ENCODE assay signal across 10 cellular contexts in the genomic region with DNA sequence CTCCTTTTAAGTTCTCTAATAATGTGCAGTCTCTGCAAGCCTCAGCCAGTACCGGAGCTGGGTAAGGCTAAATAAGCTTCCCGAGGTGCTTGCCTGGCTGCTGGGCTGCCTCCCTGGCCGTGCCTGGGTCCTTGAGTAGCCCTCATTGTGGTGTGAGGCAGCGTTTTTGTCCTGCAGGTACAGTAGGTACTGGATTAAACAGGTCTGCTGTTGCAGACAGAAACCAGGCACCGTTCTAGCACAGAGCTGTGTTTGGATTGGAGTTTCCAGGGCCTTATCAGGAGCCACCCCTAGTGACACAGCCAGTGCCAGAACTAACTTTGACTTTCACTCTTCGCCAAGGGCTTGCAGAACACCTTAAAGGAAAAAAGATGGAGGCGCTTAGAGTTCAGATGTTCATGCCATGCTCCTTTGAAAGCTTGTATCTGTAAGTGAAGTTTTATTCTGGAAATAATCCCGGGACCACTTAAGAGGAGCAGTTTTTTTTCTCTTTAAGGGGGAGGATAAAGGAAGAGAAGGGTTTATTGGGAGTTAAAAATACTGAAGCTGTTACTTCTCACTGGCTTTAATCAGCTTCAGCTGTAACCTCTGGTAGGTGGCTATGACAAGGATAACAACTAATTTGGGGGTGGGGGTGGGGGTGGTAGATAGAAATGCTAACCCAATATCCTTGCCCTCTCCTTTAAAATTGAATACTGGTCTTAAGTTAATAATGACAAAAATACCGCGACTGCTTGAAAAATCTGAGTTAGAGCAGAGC.
DNase-seq lines count a peak whose midpoint lies in the region; ATAC-seq, FAIRE-seq and TF ChIP-seq lines count a peak whose summit lies in the region.
"Had no signal": no experiment of that assay in that cellular context is flagged by ENCODE, and none has a peak within 500 bp of the region (broad histone marks: within the 10 kb centered on the region; RNA-seq: fewer than 3 reads in every experiment).

No MANE protein-coding gene starts in this region.

- H3K9ac ChIP-seq in IMR-90 (ENCODE audit: low read depth, low read length): peak overlapping the region; percentile 84

- H3K4ac ChIP-seq in IMR-90 (ENCODE audit: low read depth, low read length): peak overlapping the region; percentile 100

- TF ChIP-seq POLR2A in IMR-90 (IDR thresholded peaks at IDR 0.05; ENCODE audit: low read depth, low read length) (no peak), suprapubic skin (IDR thresholded peaks at IDR 0.05) (no peak)

- H3K79me1 ChIP-seq in IMR-90 (ENCODE audit: low read depth in 1 of 2, low read length in 2 of 2): peaks cover 32 to 57% of the 10 kb centered on the region in 2 experiments

- H3K56ac ChIP-seq in IMR-90 (ENCODE audit: extremely low read depth, insufficient read depth, low read length): peak overlapping the region; percentile 99

- H3K9me1 ChIP-seq in IMR-90 (ENCODE audit: insufficient read depth, low read length): peaks cover 22% of the 10 kb centered on the region

- H3K4me2 ChIP-seq in IMR-90 (ENCODE audit: low read depth, low read length): peak overlapping the region; percentile 43

- H3K23ac ChIP-seq in IMR-90 (ENCODE audit: low read depth, low read length): peak overlapping the region; percentile 98

- H3K4me3 ChIP-seq in IMR-90 (ENCODE audit: insufficient read depth, low read depth, low read length) (peak overlapping the region; percentile 20; the same call in 1 of the 2 replicates), left lung (peak overlapping the region; percentile 7 to 29), suprapubic skin (peak overlapping the region; percentile 31), SJCRH30 (no peak overlapping the region)

- BruUV-seq in IMR-90 (replicated peaks; lab: Mats Ljungman, UMichigan): no TSS peak

- TF ChIP-seq RAD21 in IMR-90 (IDR thresholded peaks at IDR 0.05; ENCODE audit: low read length): no peak

- WGBS in IMR-90 (ENCODE audit: extremely low coverage in 2 of 2, insufficient read length in 1 of 2), 2 experiments: 20% methylated on average over 2 of the region's 10 CpGs; no CpG with 5 or more reads in 1 of the 2 experiments
- 28% methylated on average over 9 of the region's 10 CpGs for WGBS in suprapubic skin

- H3K14ac ChIP-seq in IMR-90 (replicated peaks; ENCODE audit: low read depth, low read length): peak overlapping the region; percentile 99

- CTCF ChIA-PET in IMR-90 (lab: Yijun Ruan, JAX): interaction anchor here (0.6 to 4.3 kb wide), 7 partner anchors 10 to 730 kb away, joined by 3 to 17 read pairs (median 4); no protein-coding TSS in a partner anchor

- H3K27ac ChIP-seq in IMR-90 (ENCODE audit: insufficient read depth, low read length): peak overlapping the region; percentile 97
- peak overlapping the region; percentile 43 to 60 for H3K27ac ChIP-seq in left lung
- H3K27ac ChIP-seq in suprapubic skin: no peak overlapping the region
- no peak overlapping the region for H3K27ac ChIP-seq in SJCRH30
- H3K27ac ChIP-seq: VCaP had no signal

- no peaks in the 10 kb centered on the region for H3K9me3 Mint-ChIP-seq in stimulated activated naive CD8-positive, alpha-beta T cell treated with anti-CD3 and anti-CD28 coated beads, Interleukin-15, amount 100 ng/mL, for 72 hours

- in situ Hi-C loops in IMR-90 (cut with MboI; ENCODE audit: low sequenced_read_pairs): no loop called here

- no peaks in the 10 kb centered on the region for H3K4me1 Mint-ChIP-seq in stimulated activated naive CD8-positive, alpha-beta T cell treated with anti-CD3 and anti-CD28 coated beads, Interleukin-15, amount 100 ng/mL, for 72 hours

- DNase-seq in IMR-90 (peak; percentile 23), left lung (peak; percentile 65 to 69), suprapubic skin (ENCODE audit: low spot score in 2 of 2) (no peak), SJCRH30 (no peak)
- no peak for DNase-seq in stimulated activated naive CD8-positive, alpha-beta T cell treated with anti-CD3 and anti-CD28 coated beads, Interleukin-15, amount 100 ng/mL, for 72 hours
- DNase-seq in stimulated activated CD4-positive, alpha-beta T cell treated with anti-CD3 and anti-CD28 coated beads, Interleukin-12 subunit alpha, Interleukin-12 subunit beta, amount 100 ng/mL, for 4 hours: no peak
- DNase-seq: NCI-H2227 treated with DMSO at 0.1 percent for 48 hours had no signal

- dilution Hi-C loops in IMR-90 (cut with HindIII; ENCODE audit: low sequenced_read_pairs, unreplicated experiment): no loop called here

- H2AK9ac ChIP-seq in IMR-90 (replicated peaks; ENCODE audit: low read depth, low read length, poor library complexity): peak overlapping the region; percentile 81

- H3K18ac ChIP-seq in IMR-90 (ENCODE audit: low read depth, low read length): peak overlapping the region; percentile 99

- H2BK5ac ChIP-seq in IMR-90 (ENCODE audit: low read depth, low read length, poor library complexity, severe bottlenecking): peak overlapping the region; percentile 99

- H2BK120ac ChIP-seq in IMR-90 (ENCODE audit: low read depth, low read length): peak overlapping the region; percentile 100

- intact Hi-C loops in IMR-90 (cut with micrococcal nuclease) (loop anchor here (5.0 to 10.0 kb wide), 2 partner anchors 81 to 781 kb away; a partner anchor contains a TSS), left lung (cut with DNase I) (no loop called here)

- peak overlapping the region; percentile 96 for H2BK15ac ChIP-seq in IMR-90 (ENCODE audit: low read depth, low read length)

- peaks cover 36% of the 10 kb centered on the region for H3K4me1 ChIP-seq in IMR-90 (ENCODE audit: control insufficient read depth, insufficient read depth, low read length)
- no peaks in the 10 kb centered on the region for H3K4me1 ChIP-seq in left lung
- peaks cover 18% of the 10 kb centered on the region for H3K4me1 ChIP-seq in suprapubic skin
- no peaks in the 10 kb centered on the region for H3K4me1 ChIP-seq in SJCRH30

- FAIRE-seq in endometrium (lab: Jason Lieb, UNC): peak; percentile 50

- peak overlapping the region in 1 of 2 donors; percentile 81 for H3K27ac Mint-ChIP-seq in stimulated activated naive CD8-positive, alpha-beta T cell treated with anti-CD3 and anti-CD28 coated beads, Interleukin-15, amount 100 ng/mL, for 72 hours

- H3K9me3 ChIP-seq in IMR-90 (ENCODE audit: control insufficient read depth, insufficient read depth, low read length) (no peaks in the 10 kb centered on the region), left lung (no peaks in the 10 kb centered on the region), suprapubic skin (no peaks in the 10 kb centered on the region), SJCRH30 (replicated peaks) (no peaks in the 10 kb centered on the region)

- H4K20me1 ChIP-seq in IMR-90 (ENCODE audit: insufficient read depth, low read length): no peaks in the 10 kb centered on the region

- POLR2A ChIA-PET in IMR-90 (lab: Charles Lee; ENCODE audit: unreplicated experiment): interaction anchor here (0.6 kb wide), 1 partner anchor 10 kb away, joined by 3 read pairs; no protein-coding TSS in a partner anchor

- ATAC-seq in IMR-90 (ENCODE audit: low read depth): peak; percentile 5
- ATAC-seq in left lung: peak; percentile 98
- no peak for ATAC-seq in stimulated activated naive CD8-positive, alpha-beta T cell treated with anti-CD3 and anti-CD28 coated beads, Interleukin-15, amount 100 ng/mL, for 72 hours
- ATAC-seq in HG02763 (IDR thresholded peaks at IDR 0.05; ENCODE audit: unreplicated experiment): no peak

- no peak for TF ChIP-seq CTCF in IMR-90 (conservative IDR thresholded peaks at IDR 0.05; ENCODE audit: low read depth, low read length)
- TF ChIP-seq CTCF in left lung (IDR thresholded peaks at IDR 0.05): no peak
- no peak for TF ChIP-seq CTCF in suprapubic skin (IDR thresholded peaks at IDR 0.05)

- no peak overlapping the region for H3K4me3 Mint-ChIP-seq in stimulated activated naive CD8-positive, alpha-beta T cell treated with anti-CD3 and anti-CD28 coated beads, Interleukin-15, amount 100 ng/mL, for 72 hours

- H4K5ac ChIP-seq in IMR-90 (ENCODE audit: low read depth, low read length): peak overlapping the region; percentile 89

- H2AK5ac ChIP-seq in IMR-90 (ENCODE audit: low read depth, low read length): peak overlapping the region; percentile 81

- H4K91ac ChIP-seq in IMR-90 (ENCODE audit: insufficient read depth, low read depth, low read length): peak overlapping the region; percentile 100

- H2BK20ac ChIP-seq in IMR-90 (ENCODE audit: low read depth, low read length): peak overlapping the region; percentile 99

- no peaks in the 10 kb centered on the region for H3K27me3 ChIP-seq in IMR-90 (ENCODE audit: control insufficient read depth, insufficient read depth, low read length)
- H3K27me3 ChIP-seq in left lung: no peaks in the 10 kb centered on the region
- no peaks in the 10 kb centered on the region for H3K27me3 ChIP-seq in suprapubic skin
- H3K27me3 ChIP-seq in SJCRH30: no peaks in the 10 kb centered on the region

- H2AFZ ChIP-seq in IMR-90 (replicated peaks; ENCODE audit: low read length, poor library complexity): peak overlapping the region; percentile 89

- peak overlapping the region; percentile 98 for H4K8ac ChIP-seq in IMR-90 (ENCODE audit: low read depth in 2 of 2, low read length in 2 of 2)

- no peaks in the 10 kb centered on the region for H3K36me3 ChIP-seq in IMR-90 (ENCODE audit: control insufficient read depth, insufficient read depth, low read length)
- H3K36me3 ChIP-seq in left lung: no peaks in the 10 kb centered on the region
- H3K36me3 ChIP-seq in suprapubic skin: no peaks in the 10 kb centered on the region
- H3K36me3 ChIP-seq in SJCRH30: no peaks in the 10 kb centered on the region

- no peak for TF ChIP-seq EP300 in suprapubic skin (IDR thresholded peaks at IDR 0.05)

- no peaks in the 10 kb centered on the region for H3K27me3 Mint-ChIP-seq in stimulated activated naive CD8-positive, alpha-beta T cell treated with anti-CD3 and anti-CD28 coated beads, Interleukin-15, amount 100 ng/mL, for 72 hours

TF ChIP-seq in IMR-90, 13 proteins besides CTCF, POLR2A, EP300 and RAD21 (continues in another document):
- TF ChIP-seq RCOR1 (IDR thresholded peaks at IDR 0.05; ENCODE audit: insufficient replicate concordance, low read length) (no peak), MXI1 (IDR thresholded peaks at IDR 0.05; ENCODE audit: borderline replicate concordance, low read depth, low read length) (no peak), BHLHE40 (IDR thresholded peaks at IDR 0.05; ENCODE audit: low read depth, low read length) (no peak), MAFK (IDR thresholded peaks at IDR 0.05; ENCODE audit: low read depth, low read length) (no peak), SMC3 (IDR thresholded peaks at IDR 0.05; ENCODE audit: low read depth, low read length) (no peak), NFE2L2 (IDR thresholded peaks at IDR 0.05; ENCODE audit: low read depth, low read length) (no peak), FOS (IDR thresholded peaks at IDR 0.05; ENCODE audit: low read depth, low read length) (no peak), CHD1 (IDR thresholded peaks at IDR 0.05; ENCODE audit: low read depth, low read length) (no peak)

Comparison
In these comparisons a context has a peak if more than half of its experiments do, and no peak if none do; other contexts are left out.
1. ATAC-seq: peak in IMR-90 (single experiment) and left lung (single experiment); none in stimulated activated naive CD8-positive, alpha-beta T cell treated with anti-CD3 and anti-CD28 coated beads, Interleukin-15, amount 100 ng/mL, for 72 hours (single experiment) and HG02763 (single experiment).
2. DNase-seq: peak in IMR-90 (single experiment) and left lung (2 of 2); none in suprapubic skin (0 of 2), stimulated activated naive CD8-positive, alpha-beta T cell treated with anti-CD3 and anti-CD28 coated beads, Interleukin-15, amount 100 ng/mL, for 72 hours (0 of 2), SJCRH30 (0 of 2) and stimulated activated CD4-positive, alpha-beta T cell treated with anti-CD3 and anti-CD28 coated beads, Interleukin-12 subunit alpha, Interleukin-12 subunit beta, amount 100 ng/mL, for 4 hours (single experiment).
3. H3K27ac ChIP-seq: peak in IMR-90 (single experiment) and left lung (2 of 2); none in suprapubic skin (single experiment) and SJCRH30 (single experiment).